ENCODE assay signal across 9 cellular contexts in the genomic region with DNA sequence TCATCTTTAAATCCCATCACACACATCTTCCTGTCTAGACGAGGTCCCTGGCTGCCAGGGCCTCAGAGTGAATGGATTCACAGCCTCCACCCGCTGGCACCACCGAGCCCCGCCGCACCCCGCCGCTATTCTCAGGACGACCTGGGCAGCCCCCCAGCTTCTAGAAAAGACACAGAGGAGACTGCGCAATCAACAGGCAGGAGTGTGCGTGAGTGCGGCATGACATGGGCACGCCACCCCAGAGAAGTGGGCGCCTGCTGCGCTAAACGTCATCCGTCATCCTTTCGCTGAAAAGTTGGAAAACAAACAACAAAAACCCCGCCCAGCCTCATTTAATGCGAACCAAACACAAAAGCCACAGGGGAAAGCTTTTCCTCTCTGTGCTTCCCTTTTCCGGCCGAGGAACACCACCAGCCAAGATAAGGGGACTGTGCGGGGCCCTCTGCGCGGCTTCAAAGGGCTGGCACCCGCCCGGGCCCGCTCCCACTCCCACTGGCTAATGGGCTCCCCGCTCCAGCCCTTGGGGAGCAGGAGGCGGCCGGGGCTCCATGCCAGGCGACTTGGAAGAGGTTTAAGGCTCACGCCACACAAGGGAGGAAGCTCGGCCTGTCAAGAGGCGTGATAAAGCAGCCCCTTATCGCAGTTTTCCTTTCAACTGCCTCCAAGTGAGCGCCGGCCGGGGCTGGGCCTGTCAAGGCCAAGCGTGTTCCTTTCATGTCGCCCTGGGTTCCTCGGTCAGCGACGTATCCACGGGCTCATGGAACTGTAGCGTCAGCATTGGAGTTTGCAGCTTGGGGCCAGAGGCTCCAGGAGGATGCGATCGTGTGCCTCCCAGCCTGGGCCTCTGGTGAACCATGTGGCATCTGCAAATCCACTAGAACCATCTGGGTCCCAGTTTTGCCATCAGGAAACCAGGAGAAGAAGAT. TPM values are rescaled to one million over a fixed set of nuclear protein-coding genes. Genes with fewer than 3 reads are reported as not detected.
DNase-seq lines count a peak whose midpoint lies in the region; ATAC-seq and TF ChIP-seq lines count a peak whose summit lies in the region.
"Had no signal": no experiment of that assay in that cellular context is flagged by ENCODE, and none has a peak within 500 bp of the region (broad histone marks: within the 10 kb centered on the region; RNA-seq: fewer than 3 reads in every experiment).

No MANE protein-coding gene starts in this region.

- H3K27me3 Mint-ChIP-seq in activated naive CD4-positive, alpha-beta T cell treated with anti-CD3 and anti-CD28 coated beads, Interleukin-2, amount 50 U/mL, for 24 hours = no peaks in the 10 kb centered on the region
- H3K27me3 Mint-ChIP-seq in central memory CD8-positive, alpha-beta T cell = no peaks in the 10 kb centered on the region
- H3K27me3 Mint-ChIP-seq in H9 (ENCODE audit: low read depth) = no peaks in the 10 kb centered on the region; the same call in none of the 2 replicates
- H3K27me3 Mint-ChIP-seq: type B pancreatic cell had no signal

- no peaks in the 10 kb centered on the region for H3K23me2 ChIP-seq in H9 (ENCODE audit: insufficient read length, low read depth, low read length, poor library complexity, severe bottlenecking)

- H3K9ac ChIP-seq in mesenchymal stem cell (ENCODE audit: low read length) = peak overlapping the region; percentile 73
- no peak overlapping the region for H3K9ac ChIP-seq in H9 (ENCODE audit: extremely low read depth, insufficient read length, low read length)

- H3K4me1 ChIP-seq in mesenchymal stem cell (ENCODE audit: control insufficient read depth, insufficient read depth, low read depth, low read length) = peaks cover 5% of the 10 kb centered on the region
- H3K4me1 ChIP-seq in uterus = peaks cover 0 to 8% of the 10 kb centered on the region in 2 donors
- no peaks in the 10 kb centered on the region for H3K4me1 ChIP-seq in H9 (ENCODE audit: insufficient read depth, low read length)

- no peak overlapping the region for H2AK5ac ChIP-seq in mesenchymal stem cell (ENCODE audit: low read length, severe bottlenecking)
- no peak overlapping the region for H2AK5ac ChIP-seq in H9 (ENCODE audit: insufficient read length, low read length)

- H3K79me1 ChIP-seq in mesenchymal stem cell (replicated peaks; ENCODE audit: low read length, poor library complexity, severe bottlenecking) (no peaks in the 10 kb centered on the region), H9 (ENCODE audit: insufficient read depth, low read depth, low read length, poor library complexity, severe bottlenecking) (no peaks in the 10 kb centered on the region)

- H3K4me3 ChIP-seq in mesenchymal stem cell (ENCODE audit: insufficient read depth in 1 of 2, low read depth in 1 of 2, low read length in 2 of 2) = peak overlapping the region in 1 of 2 experiments; percentile 58
- H3K4me3 ChIP-seq in uterus = peak overlapping the region; percentile 4 to 20

- no peaks in the 10 kb centered on the region for H4K20me1 ChIP-seq in H9 (ENCODE audit: control insufficient read depth, insufficient read depth, insufficient read length)

- H4K91ac ChIP-seq in mesenchymal stem cell (ENCODE audit: low read length) (no peak overlapping the region), H9 (ENCODE audit: insufficient read length, low read depth, low read length) (no peak overlapping the region)

- 83% methylated on average over 47 of the region's 47 CpGs for WGBS in mesenchymal stem cell
- no CpG with 5 or more reads among the region's 47 CpGs for WGBS in H9 (ENCODE audit: extremely low coverage, insufficient read length, low lambda C conversion rate)

- H3K4me1 Mint-ChIP-seq in activated naive CD4-positive, alpha-beta T cell treated with anti-CD3 and anti-CD28 coated beads, Interleukin-2, amount 50 U/mL, for 24 hours = peaks cover 96% of the 10 kb centered on the region
- H3K4me1 Mint-ChIP-seq in central memory CD8-positive, alpha-beta T cell = peaks cover 95% of the 10 kb centered on the region
- peaks cover 19 to 33% of the 10 kb centered on the region in 2 experiments for H3K4me1 Mint-ChIP-seq in H9

- H3K27me3 ChIP-seq in mesenchymal stem cell (ENCODE audit: control insufficient read depth in 1 of 2, insufficient read depth in 1 of 2, low read length in 2 of 2) (peaks cover 14 to 22% of the 10 kb centered on the region in 2 experiments), uterus (no peaks in the 10 kb centered on the region), H9 (ENCODE audit: insufficient read depth, low read length) (no peaks in the 10 kb centered on the region)

- H3K18ac ChIP-seq in mesenchymal stem cell (ENCODE audit: low read depth in 1 of 2, low read length in 2 of 2) (no peak overlapping the region), H9 (ENCODE audit: insufficient read length, low read depth, low read length) (no peak overlapping the region)

- no peak for DNase-seq in activated naive CD4-positive, alpha-beta T cell (lab: John Stamatoyannopoulos, UW)
- DNase-seq in central memory CD8-positive, alpha-beta T cell (ENCODE audit: low spot score in 2 of 2) = no peak
- no peak for DNase-seq in mesenchymal stem cell
- DNase-seq in uterus = peak; percentile 71 to 84
- no peak for DNase-seq in H9
- no peak for DNase-seq in DMS114 treated with DMSO at 0.1 percent for 48 hours (lab: John Stamatoyannopoulos, UW; ENCODE audit: unreplicated experiment)
- no peak for DNase-seq in dedifferentiated amniotic fluid mesenchymal stem cell (ENCODE audit: extremely low spot score)

- no peaks in the 10 kb centered on the region for H3K9me3 Mint-ChIP-seq in activated naive CD4-positive, alpha-beta T cell treated with anti-CD3 and anti-CD28 coated beads, Interleukin-2, amount 50 U/mL, for 24 hours
- no peaks in the 10 kb centered on the region for H3K9me3 Mint-ChIP-seq in central memory CD8-positive, alpha-beta T cell
- H3K9me3 Mint-ChIP-seq in H9 = no peaks in the 10 kb centered on the region
- H3K9me3 Mint-ChIP-seq: type B pancreatic cell had no signal

- H3K4me2 ChIP-seq in mesenchymal stem cell (ENCODE audit: low read length, poor library complexity, severe bottlenecking) (no peak overlapping the region), H9 (ENCODE audit: insufficient read depth, insufficient read length, low read length) (no peak overlapping the region)

- H3T11ph ChIP-seq in H9 (ENCODE audit: low read length) = no peak overlapping the region

- TF ChIP-seq POLR2A in uterus (IDR thresholded peaks at IDR 0.05) = no peak

- H2BK120ac ChIP-seq in mesenchymal stem cell (ENCODE audit: low read depth, low read length) (no peak overlapping the region), H9 (ENCODE audit: low read depth, low read length, poor library complexity, severe bottlenecking) (no peak overlapping the region)

- no peak overlapping the region for H3K4ac ChIP-seq in mesenchymal stem cell (ENCODE audit: low read depth in 1 of 2, low read length in 2 of 2)
- no peak overlapping the region for H3K4ac ChIP-seq in H9 (ENCODE audit: low read depth, low read length)

- no peaks in the 10 kb centered on the region for H3K36me3 ChIP-seq in mesenchymal stem cell (ENCODE audit: control insufficient read depth in 1 of 2, insufficient read depth in 2 of 2, low read depth in 1 of 2, low read length in 2 of 2)
- H3K36me3 ChIP-seq in uterus = no peaks in the 10 kb centered on the region

- peak overlapping the region; percentile 19 for H3K4me3 Mint-ChIP-seq in activated naive CD4-positive, alpha-beta T cell treated with anti-CD3 and anti-CD28 coated beads, Interleukin-2, amount 50 U/mL, for 24 hours
- peak overlapping the region; percentile 73 for H3K4me3 Mint-ChIP-seq in central memory CD8-positive, alpha-beta T cell
- no peak overlapping the region for H3K4me3 Mint-ChIP-seq in H9
- H3K4me3 Mint-ChIP-seq: type B pancreatic cell had no signal

- no peak overlapping the region for H3K27ac ChIP-seq in mesenchymal stem cell (ENCODE audit: low read length, poor library complexity, severe bottlenecking)
- peak overlapping the region; percentile 57 to 59 for H3K27ac ChIP-seq in uterus
- H3K27ac ChIP-seq in H9 (ENCODE audit: insufficient read length, low read depth, low read length) = no peak overlapping the region

- peak overlapping the region; percentile 19 for H2AFZ ChIP-seq in mesenchymal stem cell (ENCODE audit: low read depth, low read length)
- H2AFZ ChIP-seq in H9 (ENCODE audit: low read length) = no peak overlapping the region

- H3K9me3 ChIP-seq in mesenchymal stem cell (ENCODE audit: control insufficient read depth, low read length) (no peaks in the 10 kb centered on the region), uterus (no peaks in the 10 kb centered on the region), H9 (ENCODE audit: control insufficient read depth, low read depth, low read length) (no peaks in the 10 kb centered on the region)

- H3K14ac ChIP-seq in mesenchymal stem cell (ENCODE audit: low read length in 2 of 2) = no peak overlapping the region
- no peak overlapping the region; the same call in 1 of the 2 replicates for H3K14ac ChIP-seq in H9 (ENCODE audit: insufficient read depth, low read length)

- H2BK12ac ChIP-seq in mesenchymal stem cell (ENCODE audit: low read length in 2 of 2) (no peak overlapping the region), H9 (ENCODE audit: insufficient read length, low read depth, low read length) (no peak overlapping the region)

- no peak overlapping the region for H2BK5ac ChIP-seq in mesenchymal stem cell (ENCODE audit: low read depth, low read length, poor library complexity, severe bottlenecking)
- H2BK5ac ChIP-seq in H9 (ENCODE audit: insufficient read length, low read length) = no peak overlapping the region

- H4K5ac ChIP-seq in H9 (ENCODE audit: insufficient read length, low read depth, low read length) = no peak overlapping the region

- no peak overlapping the region for H2BK20ac ChIP-seq in H9 (ENCODE audit: low read depth, low read length, poor library complexity, severe bottlenecking)

- intact Hi-C loops in uterus (cut with DNase I; ENCODE audit: low total_unique reads) = no loop called here

- TF ChIP-seq CTCF in uterus (IDR thresholded peaks at IDR 0.05) (no peak), H9 (conservative IDR thresholded peaks at IDR 0.05) (no peak)

- H3K36me3 Mint-ChIP-seq in activated naive CD4-positive, alpha-beta T cell treated with anti-CD3 and anti-CD28 coated beads, Interleukin-2, amount 50 U/mL, for 24 hours = peaks cover 16% of the 10 kb centered on the region
- H3K36me3 Mint-ChIP-seq in central memory CD8-positive, alpha-beta T cell (ENCODE audit: insufficient read depth) = peaks cover 49% of the 10 kb centered on the region
- H3K36me3 Mint-ChIP-seq in H9 (ENCODE audit: insufficient read depth in 1 of 3, low read depth in 3 of 3) = no peaks in the 10 kb centered on the region
- H3K36me3 Mint-ChIP-seq: type B pancreatic cell had no signal

- H3K23ac ChIP-seq in mesenchymal stem cell (ENCODE audit: low read length in 2 of 2) (no peak overlapping the region), H9 (ENCODE audit: insufficient read length, low read depth, low read length) (no peak overlapping the region)

- H3K79me2 ChIP-seq in H9 (ENCODE audit: insufficient read depth, low read length) = no peaks in the 10 kb centered on the region

- no peak for ATAC-seq in central memory CD8-positive, alpha-beta T cell (replicated peaks; ENCODE audit: extremely low read depth, poor library complexity, severe bottlenecking)

- H3K27ac Mint-ChIP-seq in activated naive CD4-positive, alpha-beta T cell treated with anti-CD3 and anti-CD28 coated beads, Interleukin-2, amount 50 U/mL, for 24 hours = peak overlapping the region; percentile 17
- peak overlapping the region; percentile 99 for H3K27ac Mint-ChIP-seq in central memory CD8-positive, alpha-beta T cell (ENCODE audit: low read depth)
- no peak overlapping the region; a peak in 1 of 7 replicates for H3K27ac Mint-ChIP-seq in H9
- H3K27ac Mint-ChIP-seq: type B pancreatic cell had no signal

- no peak overlapping the region for H3K56ac ChIP-seq in H9 (ENCODE audit: insufficient read length, low read depth, low read length)

- no peak overlapping the region for H2BK15ac ChIP-seq in mesenchymal stem cell (ENCODE audit: low read depth, poor library complexity, severe bottlenecking)
- H2BK15ac ChIP-seq in H9 (ENCODE audit: low read depth, low read length) = no peak overlapping the region

- no peak overlapping the region for H4K8ac ChIP-seq in mesenchymal stem cell (ENCODE audit: low read length)
- H4K8ac ChIP-seq in H9 (replicated peaks; ENCODE audit: insufficient read length, low read depth, low read length) = no peak overlapping the region

RNA-seq across cellular contexts. Expression of a gene that starts 50.1 kb away (rescaled TPM):
- 3.8 TPM for polyA plus RNA-seq in mesenchymal stem cell (2013, experiment 1 of 2)
- 3.6 TPM for polyA plus RNA-seq in mesenchymal stem cell (2013, experiment 2 of 2)
- 10 to 100 TPM in 3 of 4 donors, 1 to 10 TPM in 1; 5.7 to 36.4 (median 12.0) TPM for total RNA-seq in uterus
- total RNA-seq in H9 (2021) = 0.57 and 0.61 TPM in 2 replicates

Comparison
In these comparisons a context has a peak if more than half of its experiments do, and no peak if none do; other contexts are left out.
1. H3K27ac Mint-ChIP-seq: peak in activated naive CD4-positive, alpha-beta T cell treated with anti-CD3 and anti-CD28 coated beads, Interleukin-2, amount 50 U/mL, for 24 hours (single experiment) and central memory CD8-positive, alpha-beta T cell (single experiment); none in H9 (0 of 3).
2. H3K4me3 Mint-ChIP-seq: peak in activated naive CD4-positive, alpha-beta T cell treated with anti-CD3 and anti-CD28 coated beads, Interleukin-2, amount 50 U/mL, for 24 hours (single experiment) and central memory CD8-positive, alpha-beta T cell (single experiment); none in H9 (0 of 2).
3. DNase-seq: peak in uterus (2 of 2); none in activated naive CD4-positive, alpha-beta T cell (0 of 4), central memory CD8-positive, alpha-beta T cell (0 of 2), mesenchymal stem cell (single experiment), H9 (single experiment), DMS114 treated with DMSO at 0.1 percent for 48 hours (single experiment) and dedifferentiated amniotic fluid mesenchymal stem cell (single experiment).
4. H3K27ac ChIP-seq: peak in uterus (2 of 2); none in mesenchymal stem cell (single experiment) and H9 (single experiment).